In genomic region chr17:17398928-17399926, GRCh38 we compare ENCODE assay signal across 18 cellular contexts.
DNase-seq lines count a peak whose midpoint lies in the region; ATAC-seq and TF ChIP-seq lines count a peak whose summit lies in the region.
"Had no signal": no experiment of that assay in that cellular context is flagged by ENCODE, and none has a peak within 500 bp of the region (broad histone marks: within the 10 kb centered on the region; RNA-seq: fewer than 3 reads in every experiment).

No MANE protein-coding gene starts in this region.

- H3K4me3 ChIP-seq in Loucy (ENCODE audit: low read length, poor library complexity, severe bottlenecking) (no peak overlapping the region), skin epidermis (no peak overlapping the region)
- H3K4me3 ChIP-seq: HAP-1 had no signal

- peak overlapping the region; percentile 13 for H3K4me2 ChIP-seq in Loucy (ENCODE audit: low read depth, low read length, poor library complexity, severe bottlenecking)

- H3K4me1 Mint-ChIP-seq in osteocyte (ENCODE audit: unreplicated experiment), result peaks cover 5% of the 10 kb centered on the region

- H3K27me3 ChIP-seq in Loucy (ENCODE audit: insufficient read depth, low read length, poor library complexity, severe bottlenecking), result no peaks in the 10 kb centered on the region

- no peak overlapping the region for H3K27ac Mint-ChIP-seq in osteocyte (ENCODE audit: unreplicated experiment)
- H3K27ac Mint-ChIP-seq: CD14-positive monocyte; stimulated activated memory B cell treated with anti-CD40 and anti-IgM and Interleukin-4, amounts not matched to agents 10 μg/mL and 1 μg/mL and 100 μg/mL, for 72 hours had no signal

- no peak overlapping the region for H3K4me3 Mint-ChIP-seq in osteocyte (ENCODE audit: unreplicated experiment)
- H3K4me3 Mint-ChIP-seq: CD14-positive monocyte; stimulated activated memory B cell treated with anti-CD40 and anti-IgM and Interleukin-4, amounts not matched to agents 10 μg/mL and 1 μg/mL and 100 μg/mL, for 72 hours had no signal

- H3F3A ChIP-seq in Loucy (ENCODE audit: low read depth), result peaks cover 15% of the 10 kb centered on the region

- peak overlapping the region; percentile 10; the same call in 1 of the 2 replicates for H2AFZ ChIP-seq in Loucy (ENCODE audit: low read length)

- H4K20me1 ChIP-seq in Loucy (ENCODE audit: insufficient read depth, low read length, poor library complexity, severe bottlenecking), result no peaks in the 10 kb centered on the region

- H3K79me2 ChIP-seq in Loucy (ENCODE audit: insufficient read depth, low read length), result no peaks in the 10 kb centered on the region

- no peaks in the 10 kb centered on the region for H3K36me3 Mint-ChIP-seq in osteocyte (ENCODE audit: unreplicated experiment)
- H3K36me3 Mint-ChIP-seq: CD14-positive monocyte; stimulated activated memory B cell treated with anti-CD40 and anti-IgM and Interleukin-4, amounts not matched to agents 10 μg/mL and 1 μg/mL and 100 μg/mL, for 72 hours had no signal

- no peaks in the 10 kb centered on the region for H3K9me3 Mint-ChIP-seq in osteocyte (ENCODE audit: unreplicated experiment)

- TF ChIP-seq CTCF in Loucy (conservative IDR thresholded peaks at IDR 0.05; ENCODE audit: low read length) (no peak), osteocyte (IDR thresholded peaks at IDR 0.05) (no peak)

- DNase-seq in AG20443 (ENCODE audit: low spot score), result peak; percentile 79
- DNase-seq in left cardiac atrium, result no peak
- DNase-seq in osteocyte (ENCODE audit: extremely low spot score, unreplicated experiment), result no peak
- no peak for DNase-seq in middle frontal gyrus (ENCODE audit: extremely low spot score, low spot score)
- no peak for DNase-seq in dermis blood vessel endothelial cell
- DNase-seq: activated gamma-delta T cell treated with Interleukin-2 at 50 U/mL for 16 hours, DMS79 treated with DMSO at 0.1 percent for 48 hours, KBM-7, NCI-H1105 treated with DMSO at 0.1 percent for 48 hours, NCI-H345, OCI-M1, WERI-Rb-1 had no signal

- peak overlapping the region; percentile 68 for H3K9ac ChIP-seq in Loucy (ENCODE audit: low read depth, low read length, poor library complexity, severe bottlenecking)

- no peaks in the 10 kb centered on the region for H3K9me3 ChIP-seq in Loucy (ENCODE audit: insufficient read depth, low read depth, low read length)
- H3K9me3 ChIP-seq: HAP-1 had no signal

- peaks cover 15% of the 10 kb centered on the region for H3K27me3 Mint-ChIP-seq in osteocyte (ENCODE audit: unreplicated experiment)

- intact Hi-C loops in left cardiac atrium (cut with DNase I), result no loop called here

- H3K9me2 ChIP-seq in Loucy (replicated peaks; ENCODE audit: low read depth, low read length), result no peaks in the 10 kb centered on the region

- H3K27ac ChIP-seq in skin epidermis, result peak overlapping the region in 17 of 21 experiments; percentile 1 to 76 (median 49)
- H3K27ac ChIP-seq: WERI-Rb-1 had no signal

- H3K36me3 ChIP-seq in Loucy (ENCODE audit: insufficient read depth, low read length), result no peaks in the 10 kb centered on the region
- H3K36me3 ChIP-seq: HAP-1, WERI-Rb-1 had no signal

- H3K4me1 ChIP-seq in Loucy (ENCODE audit: insufficient read depth, low read length, poor library complexity, severe bottlenecking), result peaks cover 74% of the 10 kb centered on the region
- H3K4me1 ChIP-seq: HAP-1 had no signal

- ATAC-seq in left cardiac atrium (peak; percentile 10 to 39), HG03045 (IDR thresholded peaks at IDR 0.05; ENCODE audit: unreplicated experiment) (no peak)
- ATAC-seq: stimulated activated memory B cell treated with anti-CD40 and anti-IgM and Interleukin-4, amounts not matched to agents 10 μg/mL and 1 μg/mL and 100 μg/mL, for 72 hours had no signal
